In the genomic region with DNA sequence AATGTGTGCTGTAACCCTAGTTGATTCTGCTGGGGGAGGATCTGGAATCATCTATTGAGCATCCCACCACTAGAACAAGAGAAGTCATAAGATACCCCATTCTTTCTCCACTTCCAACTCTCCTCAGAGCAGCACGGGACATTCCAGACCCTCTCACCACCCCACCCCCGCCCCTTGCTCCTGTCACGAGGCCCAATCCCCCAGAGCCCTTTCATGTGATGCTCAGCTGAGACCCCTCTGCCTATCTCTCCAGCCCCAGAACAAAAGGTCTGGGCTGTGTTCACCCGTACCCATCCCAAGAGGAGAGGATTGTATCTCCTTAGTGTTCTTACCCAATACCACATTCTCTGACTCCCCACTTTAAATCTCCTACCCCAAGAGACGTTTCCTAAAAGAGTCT, we compare ENCODE assay signal across 1 cellular context.
TF ChIP-seq lines count a peak whose summit lies in the region.

No MANE protein-coding gene starts in this region.

TF ChIP-seq in GM23338, 12 proteins besides CTCF, POLR2A, EP300 and RAD21:
- TF ChIP-seq EZH2phosphoT487 (IDR thresholded peaks at IDR 0.05; ENCODE audit: unreplicated experiment) (no peak), STAT1 (IDR thresholded peaks at IDR 0.05; ENCODE audit: unreplicated experiment) (no peak), EZH2 (IDR thresholded peaks at IDR 0.05; ENCODE audit: low read depth, unreplicated experiment) (no peak), JUNB (IDR thresholded peaks at IDR 0.05; ENCODE audit: unreplicated experiment) (no peak), ZNF331 (CRISPR knock-in tag; IDR thresholded peaks at IDR 0.05; ENCODE audit: low read depth) (no peak), POLR2AphosphoS5 (IDR thresholded peaks at IDR 0.05; ENCODE audit: low read depth) (no peak), ZNF114 (CRISPR knock-in tag; IDR thresholded peaks at IDR 0.05) (no peak), CREB1 (CRISPR knock-in tag; IDR thresholded peaks at IDR 0.05; ENCODE audit: low read depth) (no peak), NANOG (IDR thresholded peaks at IDR 0.05; ENCODE audit: borderline replicate concordance) (no peak)
- TF ChIP-seq, protein P1, sequence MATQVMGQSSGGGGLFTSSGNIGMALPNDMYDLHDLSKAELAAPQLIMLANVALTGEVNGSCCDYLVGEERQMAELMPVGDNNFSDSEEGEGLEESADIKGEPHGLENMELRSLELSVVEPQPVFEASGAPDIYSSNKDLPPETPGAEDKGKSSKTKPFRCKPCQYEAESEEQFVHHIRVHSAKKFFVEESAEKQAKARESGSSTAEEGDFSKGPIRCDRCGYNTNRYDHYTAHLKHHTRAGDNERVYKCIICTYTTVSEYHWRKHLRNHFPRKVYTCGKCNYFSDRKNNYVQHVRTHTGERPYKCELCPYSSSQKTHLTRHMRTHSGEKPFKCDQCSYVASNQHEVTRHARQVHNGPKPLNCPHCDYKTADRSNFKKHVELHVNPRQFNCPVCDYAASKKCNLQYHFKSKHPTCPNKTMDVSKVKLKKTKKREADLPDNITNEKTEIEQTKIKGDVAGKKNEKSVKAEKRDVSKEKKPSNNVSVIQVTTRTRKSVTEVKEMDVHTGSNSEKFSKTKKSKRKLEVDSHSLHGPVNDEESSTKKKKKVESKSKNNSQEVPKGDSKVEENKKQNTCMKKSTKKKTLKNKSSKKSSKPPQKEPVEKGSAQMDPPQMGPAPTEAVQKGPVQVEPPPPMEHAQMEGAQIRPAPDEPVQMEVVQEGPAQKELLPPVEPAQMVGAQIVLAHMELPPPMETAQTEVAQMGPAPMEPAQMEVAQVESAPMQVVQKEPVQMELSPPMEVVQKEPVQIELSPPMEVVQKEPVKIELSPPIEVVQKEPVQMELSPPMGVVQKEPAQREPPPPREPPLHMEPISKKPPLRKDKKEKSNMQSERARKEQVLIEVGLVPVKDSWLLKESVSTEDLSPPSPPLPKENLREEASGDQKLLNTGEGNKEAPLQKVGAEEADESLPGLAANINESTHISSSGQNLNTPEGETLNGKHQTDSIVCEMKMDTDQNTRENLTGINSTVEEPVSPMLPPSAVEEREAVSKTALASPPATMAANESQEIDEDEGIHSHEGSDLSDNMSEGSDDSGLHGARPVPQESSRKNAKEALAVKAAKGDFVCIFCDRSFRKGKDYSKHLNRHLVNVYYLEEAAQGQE (IDR thresholded peaks at IDR 0.05; ENCODE audit: unreplicated experiment), result no peak
- TF ChIP-seq, protein P2, sequence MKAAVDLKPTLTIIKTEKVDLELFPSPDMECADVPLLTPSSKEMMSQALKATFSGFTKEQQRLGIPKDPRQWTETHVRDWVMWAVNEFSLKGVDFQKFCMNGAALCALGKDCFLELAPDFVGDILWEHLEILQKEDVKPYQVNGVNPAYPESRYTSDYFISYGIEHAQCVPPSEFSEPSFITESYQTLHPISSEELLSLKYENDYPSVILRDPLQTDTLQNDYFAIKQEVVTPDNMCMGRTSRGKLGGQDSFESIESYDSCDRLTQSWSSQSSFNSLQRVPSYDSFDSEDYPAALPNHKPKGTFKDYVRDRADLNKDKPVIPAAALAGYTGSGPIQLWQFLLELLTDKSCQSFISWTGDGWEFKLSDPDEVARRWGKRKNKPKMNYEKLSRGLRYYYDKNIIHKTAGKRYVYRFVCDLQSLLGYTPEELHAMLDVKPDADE (IDR thresholded peaks at IDR 0.05), result no peak
- TF ChIP-seq, protein P3, sequence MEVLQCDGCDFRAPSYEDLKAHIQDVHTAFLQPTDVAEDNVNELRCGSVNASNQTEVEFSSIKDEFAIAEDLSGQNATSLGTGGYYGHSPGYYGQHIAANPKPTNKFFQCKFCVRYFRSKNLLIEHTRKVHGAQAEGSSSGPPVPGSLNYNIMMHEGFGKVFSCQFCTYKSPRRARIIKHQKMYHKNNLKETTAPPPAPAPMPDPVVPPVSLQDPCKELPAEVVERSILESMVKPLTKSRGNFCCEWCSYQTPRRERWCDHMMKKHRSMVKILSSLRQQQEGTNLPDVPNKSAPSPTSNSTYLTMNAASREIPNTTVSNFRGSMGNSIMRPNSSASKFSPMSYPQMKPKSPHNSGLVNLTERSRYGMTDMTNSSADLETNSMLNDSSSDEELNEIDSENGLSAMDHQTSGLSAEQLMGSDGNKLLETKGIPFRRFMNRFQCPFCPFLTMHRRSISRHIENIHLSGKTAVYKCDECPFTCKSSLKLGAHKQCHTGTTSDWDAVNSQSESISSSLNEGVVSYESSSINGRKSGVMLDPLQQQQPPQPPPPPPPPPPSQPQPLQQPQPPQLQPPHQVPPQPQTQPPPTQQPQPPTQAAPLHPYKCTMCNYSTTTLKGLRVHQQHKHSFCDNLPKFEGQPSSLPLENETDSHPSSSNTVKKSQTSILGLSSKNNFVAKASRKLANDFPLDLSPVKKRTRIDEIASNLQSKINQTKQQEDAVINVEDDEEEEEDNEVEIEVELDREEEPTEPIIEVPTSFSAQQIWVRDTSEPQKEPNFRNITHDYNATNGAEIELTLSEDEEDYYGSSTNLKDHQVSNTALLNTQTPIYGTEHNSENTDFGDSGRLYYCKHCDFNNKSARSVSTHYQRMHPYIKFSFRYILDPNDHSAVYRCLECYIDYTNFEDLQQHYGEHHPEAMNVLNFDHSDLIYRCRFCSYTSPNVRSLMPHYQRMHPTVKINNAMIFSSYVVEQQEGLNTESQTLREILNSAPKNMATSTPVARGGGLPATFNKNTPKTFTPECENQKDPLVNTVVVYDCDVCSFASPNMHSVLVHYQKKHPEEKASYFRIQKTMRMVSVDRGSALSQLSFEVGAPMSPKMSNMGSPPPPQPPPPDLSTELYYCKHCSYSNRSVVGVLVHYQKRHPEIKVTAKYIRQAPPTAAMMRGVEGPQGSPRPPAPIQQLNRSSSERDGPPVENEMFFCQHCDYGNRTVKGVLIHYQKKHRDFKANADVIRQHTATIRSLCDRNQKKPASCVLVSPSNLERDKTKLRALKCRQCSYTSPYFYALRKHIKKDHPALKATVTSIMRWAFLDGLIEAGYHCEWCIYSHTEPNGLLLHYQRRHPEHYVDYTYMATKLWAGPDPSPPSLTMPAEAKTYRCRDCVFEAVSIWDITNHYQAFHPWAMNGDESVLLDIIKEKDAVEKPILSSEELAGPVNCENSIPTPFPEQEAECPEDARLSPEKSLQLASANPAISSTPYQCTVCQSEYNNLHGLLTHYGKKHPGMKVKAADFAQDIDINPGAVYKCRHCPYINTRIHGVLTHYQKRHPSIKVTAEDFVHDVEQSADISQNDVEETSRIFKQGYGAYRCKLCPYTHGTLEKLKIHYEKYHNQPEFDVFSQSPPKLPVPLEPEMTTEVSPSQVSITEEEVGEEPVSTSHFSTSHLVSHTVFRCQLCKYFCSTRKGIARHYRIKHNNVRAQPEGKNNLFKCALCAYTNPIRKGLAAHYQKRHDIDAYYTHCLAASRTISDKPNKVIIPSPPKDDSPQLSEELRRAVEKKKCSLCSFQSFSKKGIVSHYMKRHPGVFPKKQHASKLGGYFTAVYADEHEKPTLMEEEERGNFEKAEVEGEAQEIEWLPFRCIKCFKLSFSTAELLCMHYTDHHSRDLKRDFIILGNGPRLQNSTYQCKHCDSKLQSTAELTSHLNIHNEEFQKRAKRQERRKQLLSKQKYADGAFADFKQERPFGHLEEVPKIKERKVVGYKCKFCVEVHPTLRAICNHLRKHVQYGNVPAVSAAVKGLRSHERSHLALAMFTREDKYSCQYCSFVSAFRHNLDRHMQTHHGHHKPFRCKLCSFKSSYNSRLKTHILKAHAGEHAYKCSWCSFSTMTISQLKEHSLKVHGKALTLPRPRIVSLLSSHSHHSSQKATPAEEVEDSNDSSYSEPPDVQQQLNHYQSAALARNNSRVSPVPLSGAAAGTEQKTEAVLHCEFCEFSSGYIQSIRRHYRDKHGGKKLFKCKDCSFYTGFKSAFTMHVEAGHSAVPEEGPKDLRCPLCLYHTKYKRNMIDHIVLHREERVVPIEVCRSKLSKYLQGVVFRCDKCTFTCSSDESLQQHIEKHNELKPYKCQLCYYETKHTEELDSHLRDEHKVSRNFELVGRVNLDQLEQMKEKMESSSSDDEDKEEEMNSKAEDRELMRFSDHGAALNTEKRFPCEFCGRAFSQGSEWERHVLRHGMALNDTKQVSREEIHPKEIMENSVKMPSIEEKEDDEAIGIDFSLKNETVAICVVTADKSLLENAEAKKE (CRISPR knock-in tag; IDR thresholded peaks at IDR 0.05), result no peak
